Comparison of ENCODE assay signal across 20 cellular contexts in genomic region chr20:32667030-32667429, GRCh38. TPM values are rescaled to one million over a fixed set of nuclear protein-coding genes. Genes with fewer than 3 reads are reported as not detected.
"Had no signal": no experiment of that assay in that cellular context is flagged by ENCODE, and none has a peak within 500 bp of the region (broad histone marks: within the 10 kb centered on the region; RNA-seq: fewer than 3 reads in every experiment).

No MANE protein-coding gene starts in this region.

- H3K36me3 Mint-ChIP-seq: naive thymus-derived CD8-positive, alpha-beta T cell had no signal

- H3K27ac ChIP-seq: heart left ventricle, psoas muscle, spleen had no signal

- H3K27ac Mint-ChIP-seq: activated T-helper 2 cell treated with anti-CD3 and anti-CD28 coated beads, Interferon-gamma antibody, Interleukin-2, Interleukin-4, amounts not matched to agents 10 μg/mL and 5 μg/mL and 100 μg/mL, durations not matched to agents 14 hours and 24 hours and 36 hours; stimulated activated naive CD8-positive, alpha-beta T cell treated with anti-CD3 and anti-CD28 coated beads, Interleukin-15, Interleukin-2, amounts not matched to agents 100 ng/mL and 50 ng/mL, for 24 hours had no signal

- H3K9me3 ChIP-seq: heart left ventricle, mucosa of descending colon, psoas muscle, spleen had no signal

- H3K4me3 Mint-ChIP-seq: central memory CD8-positive, alpha-beta T cell; naive thymus-derived CD8-positive, alpha-beta T cell; stimulated activated naive CD8-positive, alpha-beta T cell treated with anti-CD3 and anti-CD28 coated beads, Interleukin-15, Interleukin-2, amounts not matched to agents 100 ng/mL and 50 ng/mL, for 24 hours had no signal

- H3K4me1 Mint-ChIP-seq: central memory CD8-positive, alpha-beta T cell had no signal

- H3K9me3 Mint-ChIP-seq: activated T-helper 2 cell treated with anti-CD3 and anti-CD28 coated beads, Interferon-gamma antibody, Interleukin-2, Interleukin-4, amounts not matched to agents 10 μg/mL and 5 μg/mL and 100 μg/mL, durations not matched to agents 14 hours and 24 hours and 36 hours; central memory CD8-positive, alpha-beta T cell; naive thymus-derived CD8-positive, alpha-beta T cell; stimulated activated naive CD8-positive, alpha-beta T cell treated with anti-CD3 and anti-CD28 coated beads, Interleukin-15, Interleukin-2, amounts not matched to agents 100 ng/mL and 50 ng/mL, for 24 hours had no signal

- H3K36me3 ChIP-seq: heart left ventricle, spleen had no signal

- H3K4me3 ChIP-seq: heart left ventricle, mucosa of descending colon, psoas muscle, spleen had no signal

- FAIRE-seq: frontal cortex, urothelium cell line had no signal

- H3K27me3 ChIP-seq: heart left ventricle, spleen had no signal

- H3K27me3 Mint-ChIP-seq: central memory CD8-positive, alpha-beta T cell; naive thymus-derived CD8-positive, alpha-beta T cell; stimulated activated naive CD8-positive, alpha-beta T cell treated with anti-CD3 and anti-CD28 coated beads, Interleukin-15, Interleukin-2, amounts not matched to agents 100 ng/mL and 50 ng/mL, for 24 hours had no signal

- H3K4me1 ChIP-seq: psoas muscle had no signal

- ATAC-seq: heart left ventricle; left lobe of liver; mucosa of descending colon; naive thymus-derived CD8-positive, alpha-beta T cell; psoas muscle; sciatic nerve had no signal

- DNase-seq: activated CD4-positive, alpha-beta T cell treated with anti-CD3 and anti-CD28 coated beads, Interleukin-2, amount 50 U/mL, for 1 hour; activated naive CD4-positive, alpha-beta T cell treated with anti-CD3 and anti-CD28 coated beads, Interleukin-2, amount 50 U/mL, for 16 hours; cortex of kidney; effector memory CD4-positive, alpha-beta T cell; heart left ventricle; mammary epithelial cell; mucosa of descending colon; naive thymus-derived CD8-positive, alpha-beta T cell; occipital lobe; psoas muscle; spleen; stimulated activated CD4-positive, alpha-beta T cell treated with anti-CD3 and anti-CD28 coated beads, Interleukin-2, amount 100 ng/mL, for 24 hours had no signal

RNA-seq across cellular contexts. Expression of gene C20orf203, which starts 6.7 kb away (rescaled TPM):
- total RNA-seq: activated CD8-positive, alpha-beta memory T cell treated with anti-CD3 and anti-CD28 coated beads for 36 hours; left lobe of liver; mammary epithelial cell had no signal
- polyA plus RNA-seq: heart left ventricle, mammary epithelial cell, psoas muscle had no signal
